33 cellular contexts compared by ENCODE assay signal in genomic region chr3:183546625-183547024, GRCh38. TPM values are rescaled to one million over a fixed set of nuclear protein-coding genes. Genes with fewer than 3 reads are reported as not detected.
"Had no signal": no experiment of that assay in that cellular context is flagged by ENCODE, and none has a peak within 500 bp of the region (broad histone marks: within the 10 kb centered on the region; RNA-seq: fewer than 3 reads in every experiment).

No MANE protein-coding gene starts in this region.

- H3K27ac ChIP-seq: ascending aorta, breast epithelium, cardiac muscle cell, colonic mucosa, epithelial cell of prostate, esophagus squamous epithelium, gastroesophageal sphincter, heart right ventricle had no signal

- H3K27me3 Mint-ChIP-seq: activated CD4-positive, alpha-beta memory T cell treated with anti-CD3 and anti-CD28 coated beads for 36 hours; activated CD4-positive, alpha-beta T cell treated with anti-CD3 and anti-CD28 coated beads for 36 hours; activated CD4-positive, alpha-beta T cell treated with anti-CD3 and anti-CD28 coated beads, Interleukin-2, amount 10 ng/mL, durations not matched to agents 24 days and 14 days; activated CD8-positive, alpha-beta memory T cell treated with anti-CD3 and anti-CD28 coated beads, Interleukin-2, amount 10 ng/mL, durations not matched to agents 7 days and 5 days; activated naive CD8-positive, alpha-beta T cell treated with anti-CD3 and anti-CD28 coated beads, Interleukin-2, amount 10 ng/mL, durations not matched to agents 7 days and 5 days; activated T-helper 17 cell treated with anti-CD3 and anti-CD28 coated beads, Interleukin-2, amount 50 U/mL, for 72 hours had no signal

- H3K36me3 Mint-ChIP-seq: brain had no signal

- H3K9me3 Mint-ChIP-seq: activated CD4-positive, alpha-beta memory T cell treated with anti-CD3 and anti-CD28 coated beads for 36 hours; activated CD4-positive, alpha-beta T cell treated with anti-CD3 and anti-CD28 coated beads, Interleukin-2, amount 10 ng/mL, durations not matched to agents 24 days and 14 days; activated naive CD8-positive, alpha-beta T cell treated with anti-CD3 and anti-CD28 coated beads, Interleukin-2, amount 10 ng/mL, durations not matched to agents 7 days and 5 days; activated T-helper 17 cell treated with anti-CD3 and anti-CD28 coated beads, Interleukin-2, amount 50 U/mL, for 72 hours; brain had no signal

- H3K9me3 ChIP-seq: ascending aorta, breast epithelium, colonic mucosa, esophagus squamous epithelium, gastroesophageal sphincter, heart right ventricle had no signal

- H3K4me3 Mint-ChIP-seq: activated CD4-positive, alpha-beta memory T cell treated with anti-CD3 and anti-CD28 coated beads for 36 hours; activated CD4-positive, alpha-beta T cell treated with anti-CD3 and anti-CD28 coated beads for 36 hours; activated CD4-positive, alpha-beta T cell treated with anti-CD3 and anti-CD28 coated beads, Interleukin-2, amount 10 ng/mL, durations not matched to agents 24 days and 14 days; activated CD8-positive, alpha-beta memory T cell treated with anti-CD3 and anti-CD28 coated beads, Interleukin-2, amount 10 ng/mL, durations not matched to agents 7 days and 5 days; activated CD8-positive, alpha-beta T cell treated with anti-CD3 and anti-CD28 coated beads, Interleukin-2, amount 10 ng/mL, durations not matched to agents 7 days and 5 days; activated naive CD8-positive, alpha-beta T cell treated with anti-CD3 and anti-CD28 coated beads, Interleukin-2, amount 10 ng/mL, durations not matched to agents 7 days and 5 days; activated T-helper 17 cell treated with anti-CD3 and anti-CD28 coated beads, Interleukin-2, amount 50 U/mL, for 72 hours; brain had no signal

- H3K36me3 ChIP-seq: ascending aorta, breast epithelium, cardiac muscle cell, colonic mucosa, esophagus squamous epithelium, gastroesophageal sphincter, heart right ventricle had no signal

- H3K27ac Mint-ChIP-seq: activated CD4-positive, alpha-beta memory T cell treated with anti-CD3 and anti-CD28 coated beads for 36 hours; activated CD4-positive, alpha-beta T cell treated with anti-CD3 and anti-CD28 coated beads for 36 hours; activated CD4-positive, alpha-beta T cell treated with anti-CD3 and anti-CD28 coated beads, Interleukin-2, amount 10 ng/mL, durations not matched to agents 24 days and 14 days; activated CD8-positive, alpha-beta memory T cell treated with anti-CD3 and anti-CD28 coated beads, Interleukin-2, amount 10 ng/mL, durations not matched to agents 7 days and 5 days; activated CD8-positive, alpha-beta T cell treated with anti-CD3 and anti-CD28 coated beads, Interleukin-2, amount 10 ng/mL, durations not matched to agents 7 days and 5 days; activated naive CD8-positive, alpha-beta T cell treated with anti-CD3 and anti-CD28 coated beads, Interleukin-2, amount 10 ng/mL, durations not matched to agents 7 days and 5 days; activated T-helper 17 cell treated with anti-CD3 and anti-CD28 coated beads, Interleukin-2, amount 50 U/mL, for 72 hours; brain had no signal

- DNase-seq: activated CD4-positive, alpha-beta memory T cell treated with anti-CD3 and anti-CD28 coated beads for 36 hours; activated CD4-positive, alpha-beta T cell treated with anti-CD3 and anti-CD28 coated beads for 36 hours; activated CD4-positive, alpha-beta T cell treated with anti-CD3 and anti-CD28 coated beads, Interleukin-2, amount 10 ng/mL, durations not matched to agents 24 days and 14 days; activated CD4-positive, CD25-positive, alpha-beta regulatory T cell; activated CD4-positive, CD25-positive, alpha-beta regulatory T cell treated with anti-CD3 and anti-CD28 coated beads, Interleukin-2, amount 50 U/mL, for 72 hours; activated CD8-positive, alpha-beta memory T cell treated with anti-CD3 and anti-CD28 coated beads, Interleukin-2, amount 10 ng/mL, durations not matched to agents 7 days and 5 days; activated CD8-positive, alpha-beta memory T cell treated with anti-CD3 and anti-CD28 coated beads, Interleukin-2, amount 50 U/mL, for 4 hours; activated CD8-positive, alpha-beta T cell treated with anti-CD3 and anti-CD28 coated beads, Interleukin-2, amount 10 ng/mL, durations not matched to agents 7 days and 5 days; activated effector memory CD4-positive, alpha-beta T cell treated with Interleukin-2 at 50 U/mL for 16 hours; activated gamma-delta T cell treated with Interleukin-2 at 50 U/mL for 16 hours; activated naive CD4-positive, alpha-beta T cell treated with anti-CD3 and anti-CD28 coated beads, Interleukin-2, amount 50 U/mL, for 16 hours; activated naive CD4-positive, alpha-beta T cell treated with Interleukin-2 at 50 U/mL for 16 hours; activated naive CD8-positive, alpha-beta T cell treated with anti-CD3 and anti-CD28 coated beads, Interleukin-2, amount 10 ng/mL, durations not matched to agents 7 days and 5 days; activated T-cell treated with anti-CD3 and anti-CD28 coated beads, Interleukin-2, amount 50 U/mL, for 1 hour; activated T-cell treated with anti-CD3 and anti-CD28 coated beads, Interleukin-2, amount 50 U/mL, for 48 hours; central memory CD4-positive, alpha-beta T cell; cerebellar nuclear complex; colonic mucosa; effector CD8-positive, alpha-beta T cell; esophagus squamous epithelium; foreskin melanocyte; heart right ventricle; T-helper 1 cell; T-helper 2 cell had no signal

- H3K4me1 ChIP-seq: ascending aorta, breast epithelium, colonic mucosa, esophagus squamous epithelium, gastroesophageal sphincter had no signal

- H3K27me3 ChIP-seq: ascending aorta, breast epithelium, colonic mucosa, esophagus squamous epithelium, gastroesophageal sphincter, heart right ventricle had no signal

- H3K4me3 ChIP-seq: ascending aorta, breast epithelium, cardiac muscle cell, colonic mucosa, esophagus squamous epithelium, gastroesophageal sphincter, heart right ventricle had no signal

- ATAC-seq: activated CD4-positive, alpha-beta T cell treated with anti-CD3 and anti-CD28 coated beads for 36 hours; activated CD8-positive, alpha-beta memory T cell treated with anti-CD3 and anti-CD28 coated beads, Interleukin-2, amount 10 ng/mL, durations not matched to agents 7 days and 5 days; activated CD8-positive, alpha-beta T cell treated with anti-CD3 and anti-CD28 coated beads, Interleukin-2, amount 10 ng/mL, durations not matched to agents 7 days and 5 days; activated T-helper 17 cell treated with anti-CD3 and anti-CD28 coated beads, Interleukin-2, amount 50 U/mL, for 72 hours; gastroesophageal sphincter; heart right ventricle had no signal

RNA-seq across cellular contexts. Expression of gene KLHL6, which starts 8.9 kb away (rescaled TPM):
- total RNA-seq: fibroblast of lung, fibroblast of villous mesenchyme had no signal
- polyA plus RNA-seq: cardiac muscle cell, fibroblast of lung had no signal
